In the genomic region with DNA sequence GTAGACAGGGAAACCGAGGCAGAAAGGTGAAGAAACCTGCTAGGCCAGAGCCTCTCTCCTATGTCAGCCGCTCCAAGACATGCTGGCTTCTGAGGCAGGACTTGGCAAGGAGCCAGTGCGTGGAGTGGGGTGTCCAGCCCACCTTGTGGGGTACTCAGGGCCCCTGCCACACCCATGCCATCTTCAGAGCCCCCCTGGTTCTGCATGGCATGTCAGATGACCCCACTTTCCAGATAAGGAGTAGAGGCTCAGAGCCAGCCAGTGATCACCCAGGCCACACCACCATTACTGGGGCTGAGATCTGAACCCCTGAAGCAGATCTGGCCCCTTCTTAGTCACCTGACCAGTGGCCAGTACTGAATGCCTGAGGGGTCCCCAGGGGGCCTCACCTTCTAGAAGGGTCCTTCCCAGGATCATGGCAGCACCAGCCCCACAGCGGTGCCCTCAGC, we compare ENCODE assay signal across 11 cellular contexts. TPM values are rescaled to one million over a fixed set of nuclear protein-coding genes. Genes with fewer than 3 reads are reported as not detected.
DNase-seq lines count a peak whose midpoint lies in the region; ATAC-seq, FAIRE-seq and TF ChIP-seq lines count a peak whose summit lies in the region.
"Had no signal": no experiment of that assay in that cellular context is flagged by ENCODE, and none has a peak within 500 bp of the region (broad histone marks: within the 10 kb centered on the region; RNA-seq: fewer than 3 reads in every experiment).

No MANE protein-coding gene starts in this region.

- no CpG with 5 or more reads among the region's 4 CpGs for WGBS in suprapubic skin

- H3K27ac ChIP-seq in kidney (ENCODE audit: low read depth in 2 of 2, low read length in 2 of 2) (no peak overlapping the region), suprapubic skin (peak overlapping the region; percentile 57)

- intact Hi-C loops in kidney (cut with DNase I), result no loop called here

- H3K9me3 ChIP-seq in kidney (ENCODE audit: control insufficient read depth in 1 of 2, low read length in 2 of 2) (no peaks in the 10 kb centered on the region), suprapubic skin (no peaks in the 10 kb centered on the region)

- H3K4me1 ChIP-seq in kidney (ENCODE audit: control insufficient read depth in 1 of 2, insufficient read depth in 1 of 2, low read depth in 1 of 2, low read length in 2 of 2) (no peaks in the 10 kb centered on the region), suprapubic skin (peaks cover 54% of the 10 kb centered on the region)

- no peaks in the 10 kb centered on the region for H3K36me3 ChIP-seq in kidney (ENCODE audit: control insufficient read depth in 1 of 2, insufficient read depth in 2 of 2, low read length in 2 of 2)
- no peaks in the 10 kb centered on the region for H3K36me3 ChIP-seq in suprapubic skin

- peaks cover 3% of the 10 kb centered on the region for H3K27me3 ChIP-seq in suprapubic skin

- TF ChIP-seq POLR2A in suprapubic skin (IDR thresholded peaks at IDR 0.05), result no peak

- TF ChIP-seq EP300 in suprapubic skin (IDR thresholded peaks at IDR 0.05), result no peak

- TF ChIP-seq CTCF in kidney (IDR thresholded peaks at IDR 0.05; ENCODE audit: borderline replicate concordance, extremely low read depth, insufficient read depth) (no peak), suprapubic skin (IDR thresholded peaks at IDR 0.05) (no peak)

- no peak overlapping the region for H3K9ac ChIP-seq in kidney (ENCODE audit: low read length in 2 of 2)

- no peak overlapping the region for H3K4me3 ChIP-seq in kidney (ENCODE audit: low read length in 2 of 2)
- H3K4me3 ChIP-seq in suprapubic skin, result no peak overlapping the region

- DNase-seq in activated CD4-positive, alpha-beta T cell treated with anti-CD3 and anti-CD28 coated beads for 48 hours, result peak; percentile 1
- DNase-seq in activated CD4-positive, alpha-beta T cell treated with anti-CD3 and anti-CD28 coated beads, Interleukin-2, amount 50 U/mL, for 48 hours, result no peak
- peak; percentile 7 for DNase-seq in amniotic epithelial cell (ENCODE audit: low read depth)
- peak; percentile 58 for DNase-seq in kidney
- peak in 1 of 2 donors; percentile 64 for DNase-seq in suprapubic skin (ENCODE audit: low spot score in 2 of 2)
- no peak for DNase-seq in kidney glomerular epithelial cell (lab: John Stamatoyannopoulos, UW)
- DNase-seq: activated CD4-positive, CD25-positive, alpha-beta regulatory T cell had no signal

- FAIRE-seq in kidney (lab: Jason Lieb, UNC), result no peak
- FAIRE-seq: A204.1 had no signal

- ATAC-seq in GM19467 (IDR thresholded peaks at IDR 0.05; ENCODE audit: unreplicated experiment) (no peak), GM19463 (IDR thresholded peaks at IDR 0.05; ENCODE audit: unreplicated experiment) (no peak)

RNA-seq across cellular contexts. Expression of a gene that starts 14.7 kb away (rescaled TPM):
- total RNA-seq in kidney (0.13 TPM), suprapubic skin (not detected)
- polyA plus RNA-seq in kidney (ENCODE audit: insufficient read depth, low read depth, low replicate concordance), result not detected
- total RNA-seq: fibroblast of villous mesenchyme had no signal

RNA-seq across cellular contexts. Expression of a gene that starts 24.9 kb away (rescaled TPM):
- total RNA-seq in kidney (6.1 TPM), suprapubic skin (10 to 100 TPM; 28.7 to 97.5 (median 69.2) TPM)
- polyA plus RNA-seq in kidney (ENCODE audit: insufficient read depth, low read depth, low replicate concordance), result 28.5 TPM
- total RNA-seq: fibroblast of villous mesenchyme had no signal

RNA-seq across cellular contexts. Expression of a gene that starts 52.2 kb away (rescaled TPM):
- total RNA-seq in kidney, result 0.09 TPM
- polyA plus RNA-seq in kidney (ENCODE audit: insufficient read depth, low read depth, low replicate concordance), result 12.5 TPM
- total RNA-seq in suprapubic skin, result under 1 TPM in 1 of 4 donors, not detected in 3; 0.80 TPM
- total RNA-seq: fibroblast of villous mesenchyme had no signal

Comparison
In these comparisons a context has a peak if more than half of its experiments do, and no peak if none do; other contexts are left out.
1. DNase-seq: peak in activated CD4-positive, alpha-beta T cell treated with anti-CD3 and anti-CD28 coated beads for 48 hours (single experiment), amniotic epithelial cell (single experiment) and kidney (single experiment); none in activated CD4-positive, alpha-beta T cell treated with anti-CD3 and anti-CD28 coated beads, Interleukin-2, amount 50 U/mL, for 48 hours (0 of 2) and kidney glomerular epithelial cell (single experiment).